Comparison of ENCODE assay signal across 8 cellular contexts in the genomic region with DNA sequence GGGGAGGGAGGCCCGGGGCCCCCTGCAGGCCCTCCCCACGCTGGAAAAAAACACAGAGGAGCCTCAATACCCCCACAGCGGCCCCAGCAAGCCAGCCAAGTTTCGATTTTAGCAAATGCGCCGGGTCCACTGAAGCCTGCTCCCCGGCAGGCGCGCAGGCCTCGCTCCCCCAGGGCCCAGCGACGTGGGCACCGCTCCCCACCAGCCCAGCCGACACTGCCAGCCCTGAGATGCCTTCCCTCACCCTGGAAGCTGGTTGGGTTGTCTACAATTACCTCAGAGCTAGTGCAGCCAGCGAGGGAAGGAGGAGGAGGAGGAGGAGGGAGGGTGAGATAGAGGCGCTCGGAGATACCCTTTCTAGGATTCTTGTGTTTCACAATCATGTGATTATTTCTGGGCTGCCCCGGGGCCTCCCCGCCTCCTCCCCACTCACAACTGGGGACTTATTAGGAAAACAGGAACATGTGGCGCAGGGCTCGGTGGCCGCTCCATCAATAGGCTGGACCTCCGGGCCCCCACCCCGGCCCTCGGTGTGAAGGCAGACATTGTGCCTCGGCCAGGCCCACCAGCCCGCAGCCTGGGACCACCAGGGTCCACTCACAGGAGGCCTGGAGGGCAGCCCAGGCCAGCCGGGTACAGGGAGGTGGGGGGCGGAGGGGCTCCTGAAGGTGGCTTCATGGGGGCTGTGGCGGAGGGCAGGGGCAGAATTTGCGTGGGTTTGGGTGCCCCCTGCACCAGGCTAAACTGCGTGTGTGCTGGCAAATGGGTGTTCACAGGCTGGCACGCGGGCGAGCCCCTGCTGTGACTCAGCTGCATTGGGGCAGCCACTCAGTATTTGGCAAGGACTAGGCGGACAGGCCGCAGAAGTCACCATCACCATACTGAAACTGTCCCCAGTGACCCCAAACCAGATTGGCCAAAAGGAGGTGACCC.
DNase-seq lines count a peak whose midpoint lies in the region; ATAC-seq and TF ChIP-seq lines count a peak whose summit lies in the region.

No MANE protein-coding gene starts in this region.

- H3K9me3 ChIP-seq in SU-DHL-6 (ENCODE audit: insufficient read depth, low read length): no peaks in the 10 kb centered on the region

- no peaks in the 10 kb centered on the region for H3K79me2 ChIP-seq in SU-DHL-6 (ENCODE audit: insufficient read depth, low read length)

- H3K36me3 ChIP-seq in SU-DHL-6 (ENCODE audit: low read length): no peaks in the 10 kb centered on the region

- ATAC-seq in GM21737 (IDR thresholded peaks at IDR 0.05; ENCODE audit: unreplicated experiment): peak; percentile 29

- peaks cover 2% of the 10 kb centered on the region for H3K4me1 Mint-ChIP-seq in mesothelial cell of epicardium

- H3K4me2 ChIP-seq in SU-DHL-6 (ENCODE audit: low read depth, low read length, poor library complexity, severe bottlenecking): peak overlapping the region; percentile 71

- H3K4me3 ChIP-seq in SU-DHL-6 (ENCODE audit: insufficient read depth, low read length, poor library complexity, severe bottlenecking): peak overlapping the region; percentile 19

- DNase-seq in C1 segment of cervical spinal cord (lab: John Stamatoyannopoulos, UW) (peak in 11 of 14 donors; percentile 37 to 81 (median 66)), amniotic epithelial cell (ENCODE audit: low read depth) (peak; percentile 93), iris pigment epithelial cell (ENCODE audit: low read depth) (peak; percentile 74), NCI-H146 (lab: John Stamatoyannopoulos, UW) (no peak), mesothelial cell of epicardium (ENCODE audit: low spot score in 2 of 2, unreplicated experiment in 2 of 2) (no peak)
- peak; percentile 46 to 50 for DNase-seq in stimulated activated CD4-positive, alpha-beta T cell treated with anti-CD3 and anti-CD28 coated beads, Interleukin-4, amount 100 ng/mL, for 4 hours

- TF ChIP-seq CTCF in SU-DHL-6 (IDR thresholded peaks at IDR 0.05; ENCODE audit: insufficient read depth, low read length, poor library complexity, severe bottlenecking): no peak
- no peak for TF ChIP-seq CTCF in mesothelial cell of epicardium (IDR thresholded peaks at IDR 0.05; ENCODE audit: unreplicated experiment)

- H3K27ac ChIP-seq in SU-DHL-6 (ENCODE audit: low read depth, low read length): peak overlapping the region; percentile 71

- peaks cover 38% of the 10 kb centered on the region for H3K36me3 Mint-ChIP-seq in mesothelial cell of epicardium

- no peaks in the 10 kb centered on the region; the same call in 1 of the 2 replicates for H4K20me1 ChIP-seq in SU-DHL-6 (ENCODE audit: low read depth, low read length)

- H3K27me3 Mint-ChIP-seq in mesothelial cell of epicardium (ENCODE audit: low read depth): no peaks in the 10 kb centered on the region

- no peak overlapping the region for H2AFZ ChIP-seq in SU-DHL-6 (ENCODE audit: low read depth, low read length, severe bottlenecking)

- H3K9me2 ChIP-seq in SU-DHL-6 (replicated peaks; ENCODE audit: insufficient read depth, low read length): no peaks in the 10 kb centered on the region

- H3K9me3 Mint-ChIP-seq in mesothelial cell of epicardium: no peaks in the 10 kb centered on the region

- peak overlapping the region; percentile 47 for H3K9ac ChIP-seq in SU-DHL-6 (ENCODE audit: low read length)

- H3K27ac Mint-ChIP-seq in mesothelial cell of epicardium: no peak overlapping the region

- H3K4me3 Mint-ChIP-seq in mesothelial cell of epicardium: no peak overlapping the region

- H3F3A ChIP-seq in SU-DHL-6 (ENCODE audit: insufficient read depth): no peaks in the 10 kb centered on the region

- no peaks in the 10 kb centered on the region for H3K27me3 ChIP-seq in SU-DHL-6 (ENCODE audit: low read length)

Comparison
In these comparisons a context has a peak if more than half of its experiments do, and no peak if none do; other contexts are left out.
1. DNase-seq: peak in C1 segment of cervical spinal cord (11 of 14), amniotic epithelial cell (single experiment), iris pigment epithelial cell (single experiment) and stimulated activated CD4-positive, alpha-beta T cell treated with anti-CD3 and anti-CD28 coated beads, Interleukin-4, amount 100 ng/mL, for 4 hours (2 of 2); none in NCI-H146 (single experiment) and mesothelial cell of epicardium (0 of 2).